1 cellular context compared by ENCODE assay signal in genomic region chr14:50388256-50388931, GRCh38.
TF ChIP-seq lines count a peak whose summit lies in the region.

No MANE protein-coding gene starts in this region.

TF ChIP-seq in GM23338, 12 proteins besides CTCF, POLR2A, EP300 and RAD21 (continued from another document):
- 0 out of 2 replicates have a peak, but pooled peaks have one; percentile 19 for TF ChIP-seq ZNF462 (CRISPR knock-in tag; IDR thresholded peaks at IDR 0.05)
TF ChIP-seq in GM23338: peak in this region for 1.
